10 cellular contexts compared by ENCODE assay signal in the genomic region with DNA sequence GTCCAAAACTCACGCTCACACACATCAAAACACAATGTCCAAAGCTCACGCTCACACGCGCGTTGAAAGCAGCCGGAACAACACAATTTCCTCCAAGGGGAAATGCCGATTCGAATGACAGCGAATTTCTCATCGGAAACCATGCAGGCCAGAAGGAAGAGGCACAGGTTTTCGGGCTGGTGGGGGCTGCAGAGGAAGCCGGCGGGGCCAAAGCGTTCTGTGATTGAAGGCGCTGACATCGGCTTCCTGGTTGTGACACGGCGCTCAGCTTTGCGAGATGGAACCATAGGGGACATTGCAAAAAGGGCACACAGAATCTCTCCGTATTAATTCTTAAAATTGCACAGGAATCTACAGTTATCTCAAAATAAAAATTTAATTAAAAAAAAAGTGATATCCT.
DNase-seq lines count a peak whose midpoint lies in the region; ATAC-seq, FAIRE-seq and TF ChIP-seq lines count a peak whose summit lies in the region.
"Had no signal": no experiment of that assay in that cellular context is flagged by ENCODE, and none has a peak within 500 bp of the region (broad histone marks: within the 10 kb centered on the region; RNA-seq: fewer than 3 reads in every experiment).

No MANE protein-coding gene starts in this region.

- no peak for FAIRE-seq in kidney (lab: Jason Lieb, UNC)

- H3K9me3 ChIP-seq in KOPT-K1 (ENCODE audit: insufficient read depth, low read length, poor library complexity, severe bottlenecking), result no peaks in the 10 kb centered on the region
- no peaks in the 10 kb centered on the region for H3K9me3 ChIP-seq in kidney (ENCODE audit: control insufficient read depth in 1 of 2, low read length in 2 of 2)
- H3K9me3 ChIP-seq: adrenal gland had no signal

- H3K36me3 ChIP-seq in KOPT-K1 (ENCODE audit: insufficient read depth, low read length) (no peaks in the 10 kb centered on the region), kidney (ENCODE audit: control insufficient read depth in 1 of 2, insufficient read depth in 2 of 2, low read length in 2 of 2) (no peaks in the 10 kb centered on the region)
- H3K36me3 ChIP-seq: adrenal gland had no signal

- intact Hi-C loops in kidney (cut with DNase I), result no loop called here

- TF ChIP-seq CTCF in kidney (IDR thresholded peaks at IDR 0.05; ENCODE audit: borderline replicate concordance, extremely low read depth, insufficient read depth), result no peak

- H3K4me3 ChIP-seq in kidney (ENCODE audit: low read length in 2 of 2), result no peak overlapping the region
- H3K4me3 ChIP-seq: adrenal gland had no signal

- H3K4me1 ChIP-seq in kidney (ENCODE audit: control insufficient read depth in 1 of 2, insufficient read depth in 1 of 2, low read depth in 1 of 2, low read length in 2 of 2), result peaks cover 0 to 2% of the 10 kb centered on the region in 2 donors
- H3K4me1 ChIP-seq: adrenal gland had no signal

- DNase-seq in activated CD8-positive, alpha-beta memory T cell treated with anti-CD3 and anti-CD28 coated beads for 4 hours (ENCODE audit: low read depth in 2 of 2), result peak; percentile 20 to 38
- peak; percentile 74 for DNase-seq in central memory CD4-positive, alpha-beta T cell
- DNase-seq in stimulated activated CD4-positive, alpha-beta T cell treated with anti-CD3 and anti-CD28 coated beads, Interleukin-4, amount 100 ng/mL, for 24 hours, result peak; percentile 56
- no peak for DNase-seq in GOT3 (lab: John Stamatoyannopoulos, UW)
- no peak for DNase-seq in kidney
- DNase-seq in NCI-H446 (lab: John Stamatoyannopoulos, UW), result no peak
- DNase-seq: NCI-H2227 treated with DMSO at 0.1 percent for 48 hours had no signal

- H3K9ac ChIP-seq in kidney (ENCODE audit: low read length in 2 of 2), result no peak overlapping the region

- H3K27ac ChIP-seq in KOPT-K1 (ENCODE audit: low read depth, low read length, poor library complexity, severe bottlenecking), result peak overlapping the region; percentile 45
- H3K27ac ChIP-seq in kidney (ENCODE audit: low read depth in 2 of 2, low read length in 2 of 2), result no peak overlapping the region
- H3K27ac ChIP-seq: adrenal gland had no signal

- ATAC-seq in HG02970 (IDR thresholded peaks at IDR 0.05; ENCODE audit: low FRiP score, unreplicated experiment), result no peak

Comparison
In these comparisons a context has a peak if more than half of its experiments do, and no peak if none do; other contexts are left out.
1. DNase-seq: peak in activated CD8-positive, alpha-beta memory T cell treated with anti-CD3 and anti-CD28 coated beads for 4 hours (2 of 2), central memory CD4-positive, alpha-beta T cell (single experiment) and stimulated activated CD4-positive, alpha-beta T cell treated with anti-CD3 and anti-CD28 coated beads, Interleukin-4, amount 100 ng/mL, for 24 hours (single experiment); none in GOT3 (single experiment), kidney (single experiment) and NCI-H446 (0 of 2).